16 cellular contexts compared by ENCODE assay signal in the genomic region with DNA sequence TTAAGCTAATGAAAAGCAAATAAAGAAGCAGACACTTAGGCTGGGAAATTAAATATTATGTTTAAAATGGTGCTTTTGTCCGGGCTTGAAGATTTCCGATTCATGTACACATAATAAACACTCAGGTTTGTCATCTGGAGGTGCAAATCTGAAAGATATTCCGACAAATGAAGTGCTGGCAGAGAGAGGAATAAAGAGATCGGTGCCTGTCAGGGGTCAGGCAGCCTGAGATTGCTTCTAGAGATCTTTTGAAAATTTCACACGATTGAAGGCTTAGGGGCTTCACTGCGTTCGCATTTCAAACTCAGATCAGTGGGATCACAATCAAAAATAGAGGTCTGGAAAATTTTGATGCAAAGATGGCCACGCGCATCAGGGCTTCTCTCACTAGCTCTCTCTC. TPM values are rescaled to one million over a fixed set of nuclear protein-coding genes. Genes with fewer than 3 reads are reported as not detected.
"Had no signal": no experiment of that assay in that cellular context is flagged by ENCODE, and none has a peak within 500 bp of the region (broad histone marks: within the 10 kb centered on the region; RNA-seq: fewer than 3 reads in every experiment).

No MANE protein-coding gene starts in this region.

- H3K9me3 ChIP-seq: suprapubic skin had no signal

- H3K27ac Mint-ChIP-seq: activated CD4-positive, alpha-beta memory T cell treated with anti-CD3 and anti-CD28 coated beads for 36 hours; activated naive CD8-positive, alpha-beta T cell; dendritic cell treated with granulocyte-macrophage colony-stimulating factor and Interleukin-4, amounts not matched to agents 40 ng/mL and 50 ng/mL, for 4 days; effector memory CD8-positive, alpha-beta T cell; immature natural killer cell; natural killer cell had no signal

- H3K36me3 ChIP-seq: suprapubic skin had no signal

- DNase-seq: activated CD4-positive, alpha-beta memory T cell treated with anti-CD3 and anti-CD28 coated beads for 36 hours; activated CD4-positive, alpha-beta T cell treated with anti-CD3 and anti-CD28 coated beads for 1 hour; activated effector memory CD4-positive, alpha-beta T cell treated with anti-CD3 and anti-CD28 coated beads, Interleukin-2, amount 50 U/mL, for 16 hours; activated T-cell treated with anti-CD3 and anti-CD28 coated beads, Interleukin-2, amount 50 U/mL, for 4 hours; effector memory CD8-positive, alpha-beta T cell; foreskin melanocyte; immature natural killer cell; natural killer cell; stimulated activated CD4-positive, alpha-beta T cell treated with anti-CD3 and anti-CD28 coated beads, Interleukin-15, amount 100 ng/mL, for 24 hours; stimulated activated CD4-positive, alpha-beta T cell treated with anti-CD3 and anti-CD28 coated beads, Interleukin-4, amount 100 ng/mL, for 1 hour; stimulated activated naive CD4-positive, alpha-beta T cell treated with Interleukin-2 at 50 U/mL for 16 hours; T1000 had no signal

- H3K9me3 Mint-ChIP-seq: dendritic cell treated with granulocyte-macrophage colony-stimulating factor and Interleukin-4, amounts not matched to agents 40 ng/mL and 50 ng/mL, for 4 days had no signal

- H3K4me1 Mint-ChIP-seq: natural killer cell had no signal

- H3K4me3 Mint-ChIP-seq: activated CD4-positive, alpha-beta memory T cell treated with anti-CD3 and anti-CD28 coated beads for 36 hours; activated naive CD8-positive, alpha-beta T cell; activated T-cell treated with anti-CD3 and anti-CD28 coated beads, Interleukin-2, amount 50 U/mL, for 4 hours; dendritic cell treated with granulocyte-macrophage colony-stimulating factor and Interleukin-4, amounts not matched to agents 40 ng/mL and 50 ng/mL, for 4 days; effector memory CD8-positive, alpha-beta T cell had no signal

- H3K4me3 ChIP-seq: suprapubic skin had no signal

- H3K27ac ChIP-seq: epithelial cell of prostate, suprapubic skin had no signal

- H3K36me3 Mint-ChIP-seq: activated naive CD8-positive, alpha-beta T cell had no signal

- ATAC-seq: activated T-cell treated with anti-CD3 and anti-CD28 coated beads, Interleukin-2, amount 50 U/mL, for 4 hours; effector memory CD8-positive, alpha-beta T cell had no signal

RNA-seq across cellular contexts. Expression of a gene that starts 33.2 kb away (rescaled TPM):
- total RNA-seq: activated CD4-positive, alpha-beta memory T cell treated with anti-CD3 and anti-CD28 coated beads for 36 hours; natural killer cell had no signal
- polyA plus RNA-seq: immature natural killer cell had no signal
